30 cellular contexts compared by ENCODE assay signal in the genomic region with DNA sequence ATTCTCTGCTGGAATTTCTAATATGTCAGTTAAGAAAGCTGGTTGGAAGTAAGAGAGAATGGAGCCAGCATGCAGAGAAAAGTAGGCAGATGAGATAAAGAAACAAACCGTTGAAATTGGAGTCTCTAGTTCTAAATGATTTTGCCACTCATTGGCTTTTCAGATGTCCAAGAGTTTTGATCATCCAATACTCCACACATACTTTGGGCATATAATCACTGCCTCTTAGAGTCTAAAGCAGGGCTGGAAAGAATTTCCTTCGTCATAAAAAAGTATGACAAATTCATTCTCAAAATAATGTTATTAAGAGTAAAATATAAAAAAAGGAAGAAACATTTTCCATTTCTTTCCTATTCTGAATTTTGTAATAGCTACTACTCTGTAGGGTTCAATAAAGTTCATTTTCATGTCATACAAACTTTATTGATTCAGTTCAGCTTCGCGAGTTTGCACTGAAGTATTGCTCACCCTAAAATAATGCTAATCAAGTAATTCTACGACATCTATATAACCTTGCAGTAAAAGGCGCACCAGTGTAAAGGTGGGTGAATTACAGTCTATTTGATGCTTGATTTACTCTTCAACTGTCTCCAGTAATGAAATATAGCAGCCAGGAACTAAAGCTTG.
"Had no signal": no experiment of that assay in that cellular context is flagged by ENCODE, and none has a peak within 500 bp of the region (broad histone marks: within the 10 kb centered on the region; RNA-seq: fewer than 3 reads in every experiment).

No MANE protein-coding gene starts in this region.

- DNase-seq: activated CD4-positive, alpha-beta T cell treated with anti-CD3 and anti-CD28 coated beads for 36 hours; activated CD4-positive, alpha-beta T cell treated with anti-CD3 and anti-CD28 coated beads, Interleukin-2, amount 10 ng/mL, durations not matched to agents 7 days and 5 days; activated CD4-positive, alpha-beta T cell treated with anti-CD3 and anti-CD28 coated beads, Interleukin-2, amount 50 U/mL, for 48 hours; activated CD8-positive, alpha-beta T cell treated with anti-CD3 and anti-CD28 coated beads, Interleukin-2, amount 10 ng/mL, durations not matched to agents 7 days and 5 days; activated gamma-delta T cell; activated naive CD4-positive, alpha-beta T cell treated with Interleukin-2 at 50 U/mL for 16 hours; activated naive CD8-positive, alpha-beta T cell treated with anti-CD3 and anti-CD28 coated beads, Interleukin-2, amount 10 ng/mL, durations not matched to agents 7 days and 5 days; activated T-cell treated with anti-CD3 and anti-CD28 coated beads, Interleukin-2, amount 50 U/mL, for 24 hours; body of pancreas; Karpas-422; MG63; NCI-H1048; NCI-H1105 treated with DMSO at 0.1 percent for 48 hours; NCI-H1436; NCI-H1694; NCI-H1930; NCI-H2081 treated with DMSO at 0.1 percent for 48 hours; NCI-H510A; NCI-H526; NCI-H748 treated with DMSO at 0.1 percent for 48 hours; NK-92 treated with Interleukin-12 subunit alpha and Interleukin-12 subunit beta, amount 100 ng/mL, for 24 hours; PC-9; SIG-M5 had no signal

- H3K27me3 Mint-ChIP-seq: activated CD4-positive, alpha-beta T cell treated with anti-CD3 and anti-CD28 coated beads for 36 hours; activated CD4-positive, alpha-beta T cell treated with anti-CD3 and anti-CD28 coated beads, Interleukin-2, amount 10 ng/mL, durations not matched to agents 7 days and 5 days; activated naive CD4-positive, alpha-beta T cell treated with anti-CD3 and anti-CD28 coated beads, Interleukin-2, amount 50 U/mL, for 24 hours; activated naive CD8-positive, alpha-beta T cell treated with anti-CD3 and anti-CD28 coated beads, Interleukin-2, amount 10 ng/mL, durations not matched to agents 7 days and 5 days; activated T-cell treated with anti-CD3 and anti-CD28 coated beads, Interleukin-2, amount 50 U/mL, for 24 hours had no signal

- H3K27ac ChIP-seq: body of pancreas, breast epithelium, PC-9, RWPE1 had no signal

- H3K4me2 ChIP-seq: PC-9 had no signal

- H3K4me1 ChIP-seq: body of pancreas, breast epithelium had no signal

- H3K4me3 Mint-ChIP-seq: activated CD4-positive, alpha-beta T cell treated with anti-CD3 and anti-CD28 coated beads for 36 hours; activated CD4-positive, alpha-beta T cell treated with anti-CD3 and anti-CD28 coated beads, Interleukin-2, amount 10 ng/mL, durations not matched to agents 7 days and 5 days; activated CD8-positive, alpha-beta T cell treated with anti-CD3 and anti-CD28 coated beads, Interleukin-2, amount 10 ng/mL, durations not matched to agents 7 days and 5 days; activated naive CD4-positive, alpha-beta T cell treated with anti-CD3 and anti-CD28 coated beads, Interleukin-2, amount 50 U/mL, for 24 hours; activated naive CD8-positive, alpha-beta T cell treated with anti-CD3 and anti-CD28 coated beads, Interleukin-2, amount 10 ng/mL, durations not matched to agents 7 days and 5 days; activated T-cell treated with anti-CD3 and anti-CD28 coated beads, Interleukin-2, amount 50 U/mL, for 24 hours; T-helper 1 cell treated with Interleukin-12 subunit alpha and Interleukin-12 subunit beta and Interleukin-4 antibody, amounts not matched to agents 30 μg/mL and 1 μg/mL, for 36 hours; T-helper 2 cell treated with Interferon-gamma antibody and Interleukin-4, amounts not matched to agents 5 μg/mL and 100 μg/mL, for 36 hours had no signal

- H2AFZ ChIP-seq: PC-9 had no signal

- H3K9me3 ChIP-seq: body of pancreas, breast epithelium, MG63 had no signal

- H3K36me3 Mint-ChIP-seq: activated naive CD4-positive, alpha-beta T cell treated with anti-CD3 and anti-CD28 coated beads, Interleukin-2, amount 50 U/mL, for 24 hours; activated naive CD8-positive, alpha-beta T cell treated with anti-CD3 and anti-CD28 coated beads, Interleukin-2, amount 10 ng/mL, durations not matched to agents 7 days and 5 days had no signal

- H3K27me3 ChIP-seq: body of pancreas, breast epithelium, MG63 had no signal

- H3K36me3 ChIP-seq: MG63 had no signal

- H3K4me1 Mint-ChIP-seq: activated CD4-positive, alpha-beta T cell treated with anti-CD3 and anti-CD28 coated beads for 36 hours; activated CD4-positive, alpha-beta T cell treated with anti-CD3 and anti-CD28 coated beads, Interleukin-2, amount 10 ng/mL, durations not matched to agents 7 days and 5 days; activated naive CD4-positive, alpha-beta T cell treated with anti-CD3 and anti-CD28 coated beads, Interleukin-2, amount 50 U/mL, for 24 hours; activated naive CD8-positive, alpha-beta T cell treated with anti-CD3 and anti-CD28 coated beads, Interleukin-2, amount 10 ng/mL, durations not matched to agents 7 days and 5 days had no signal

- ATAC-seq: activated CD4-positive, alpha-beta T cell treated with anti-CD3 and anti-CD28 coated beads for 36 hours; activated CD8-positive, alpha-beta T cell treated with anti-CD3 and anti-CD28 coated beads, Interleukin-2, amount 10 ng/mL, durations not matched to agents 7 days and 5 days; body of pancreas; Right ventricle myocardium inferior had no signal

- H3K4me3 ChIP-seq: body of pancreas, breast epithelium, MG63, PC-9 had no signal

- H3K9me3 Mint-ChIP-seq: activated CD4-positive, alpha-beta T cell treated with anti-CD3 and anti-CD28 coated beads, Interleukin-2, amount 10 ng/mL, durations not matched to agents 7 days and 5 days; activated naive CD8-positive, alpha-beta T cell treated with anti-CD3 and anti-CD28 coated beads, Interleukin-2, amount 10 ng/mL, durations not matched to agents 7 days and 5 days; activated T-cell treated with anti-CD3 and anti-CD28 coated beads, Interleukin-2, amount 50 U/mL, for 24 hours; T-helper 1 cell treated with Interleukin-12 subunit alpha and Interleukin-12 subunit beta and Interleukin-4 antibody, amounts not matched to agents 30 μg/mL and 1 μg/mL, for 36 hours had no signal

- H3K27ac Mint-ChIP-seq: activated CD4-positive, alpha-beta T cell treated with anti-CD3 and anti-CD28 coated beads for 36 hours; activated CD4-positive, alpha-beta T cell treated with anti-CD3 and anti-CD28 coated beads, Interleukin-2, amount 10 ng/mL, durations not matched to agents 7 days and 5 days; activated CD8-positive, alpha-beta T cell treated with anti-CD3 and anti-CD28 coated beads, Interleukin-2, amount 10 ng/mL, durations not matched to agents 7 days and 5 days; activated naive CD4-positive, alpha-beta T cell treated with anti-CD3 and anti-CD28 coated beads, Interleukin-2, amount 50 U/mL, for 24 hours; activated naive CD8-positive, alpha-beta T cell treated with anti-CD3 and anti-CD28 coated beads, Interleukin-2, amount 10 ng/mL, durations not matched to agents 7 days and 5 days; activated T-cell treated with anti-CD3 and anti-CD28 coated beads, Interleukin-2, amount 50 U/mL, for 24 hours; activated T-helper 2 cell treated with anti-CD3 and anti-CD28 coated beads, Interferon-gamma antibody, Interleukin-2, Interleukin-4, amounts not matched to agents 10 μg/mL and 5 μg/mL and 100 μg/mL, durations not matched to agents 14 hours and 24 hours and 36 hours; T-helper 1 cell treated with Interleukin-12 subunit alpha and Interleukin-12 subunit beta and Interleukin-4 antibody, amounts not matched to agents 30 μg/mL and 1 μg/mL, for 36 hours; T-helper 2 cell treated with Interferon-gamma antibody and Interleukin-4, amounts not matched to agents 5 μg/mL and 100 μg/mL, for 36 hours had no signal
